ENCODE assay signal across 8 cellular contexts in genomic region chr15:89874926-89875564, GRCh38. TPM values are rescaled to one million over a fixed set of nuclear protein-coding genes. Genes with fewer than 3 reads are reported as not detected.
A peak's percentile ranks its signal among the peaks of the same experiment; 100 is the strongest.
DNase-seq lines count a peak whose midpoint lies in the region; ATAC-seq and TF ChIP-seq lines count a peak whose summit lies in the region.

No MANE protein-coding gene starts in this region.

- H3K27me3 ChIP-seq in dorsolateral prefrontal cortex: no peaks in the 10 kb centered on the region

- ATAC-seq in GM18858 (IDR thresholded peaks at IDR 0.05; ENCODE audit: unreplicated experiment) (peak; percentile 68), HG03442 (IDR thresholded peaks at IDR 0.05; ENCODE audit: unreplicated experiment) (peak; percentile 63), memory B cell (ENCODE audit: low read depth) (peak; percentile 100)

- CTCF ChIA-PET in AG04449 (lab: Yijun Ruan, JAX): interaction anchor here (0.7 to 9.3 kb wide), 52 partner anchors 8 to 254 kb away, joined by 3 to 842 read pairs (median 5); partner anchors contain the start of genes ANPEP, AP3S2, ARPIN and MESP1
- CTCF ChIA-PET in activated CD4-positive, alpha-beta memory T cell treated with anti-CD3 and anti-CD28 coated beads, Interleukin-2, amount 10 ng/mL, durations not matched to agents 7 days and 5 days (lab: Charles Lee): interaction anchor here (0.7 to 6.6 kb wide), 49 partner anchors 8 to 268 kb away, joined by 3 to 168 read pairs (median 4); partner anchors contain the start of genes ANPEP, AP3S2, IDH2 and MESP2

- H3K27ac Mint-ChIP-seq in activated CD4-positive, alpha-beta memory T cell treated with anti-CD3 and anti-CD28 coated beads, Interleukin-2, amount 10 ng/mL, durations not matched to agents 7 days and 5 days: no peak overlapping the region
- no peak overlapping the region for H3K27ac Mint-ChIP-seq in memory B cell

- intact Hi-C loops in dorsolateral prefrontal cortex (cut with DNase I): loop anchor here (5.0 kb wide), 2 partner anchors 113 to 123 kb away; partner anchors contain the start of gene MESP1 (in 1 of the 2)

- H3K4me3 Mint-ChIP-seq in activated CD4-positive, alpha-beta memory T cell treated with anti-CD3 and anti-CD28 coated beads, Interleukin-2, amount 10 ng/mL, durations not matched to agents 7 days and 5 days: no peak overlapping the region
- H3K4me3 Mint-ChIP-seq in memory B cell: no peak overlapping the region

- TF ChIP-seq CTCF in AG04449 (IDR thresholded peaks at IDR 0.05; ENCODE audit: insufficient read depth, low read length, missing control alignments) (peak; percentile 99), dorsolateral prefrontal cortex (IDR thresholded peaks at IDR 0.05 in 54 of 56, conservative IDR thresholded peaks at IDR 0.05 in 2 of 56; ENCODE audit: low read depth in 1 of 56, partially characterized antibody in 56 of 56) (peak; percentile 64 to 98 (median 91))

- H3K4me3 ChIP-seq in AG04449 (ENCODE audit: low read depth, low read length): no peak overlapping the region
- H3K4me3 ChIP-seq in dorsolateral prefrontal cortex: no peak overlapping the region

- DNase-seq in AG04449 (ENCODE audit: low read depth, low spot score) (no peak), NCI-H82 treated with DMSO at 0.1 percent for 48 hours (lab: John Stamatoyannopoulos, UW; ENCODE audit: unreplicated experiment) (peak; percentile 53), dorsolateral prefrontal cortex (peak; percentile 72 to 90 (median 82)), memory B cell (ENCODE audit: low spot score in 2 of 2) (peak; percentile 74 to 75)
- DNase-seq in activated CD4-positive, alpha-beta memory T cell treated with anti-CD3 and anti-CD28 coated beads, Interleukin-2, amount 10 ng/mL, durations not matched to agents 7 days and 5 days: peak; percentile 84
- peak; percentile 71 to 76 for DNase-seq in stimulated activated CD8-positive, alpha-beta memory T cell treated with anti-CD3 and anti-CD28 coated beads, Interleukin-15, amount 100 ng/mL, for 48 hours (ENCODE audit: low read depth in 2 of 2)

- H3K27me3 Mint-ChIP-seq in activated CD4-positive, alpha-beta memory T cell treated with anti-CD3 and anti-CD28 coated beads, Interleukin-2, amount 10 ng/mL, durations not matched to agents 7 days and 5 days: no peaks in the 10 kb centered on the region
- no peaks in the 10 kb centered on the region for H3K27me3 Mint-ChIP-seq in memory B cell

- H3K36me3 Mint-ChIP-seq in activated CD4-positive, alpha-beta memory T cell treated with anti-CD3 and anti-CD28 coated beads, Interleukin-2, amount 10 ng/mL, durations not matched to agents 7 days and 5 days (ENCODE audit: low read depth): peaks cover 31% of the 10 kb centered on the region
- peaks cover 28% of the 10 kb centered on the region for H3K36me3 Mint-ChIP-seq in memory B cell

- POLR2A ChIA-PET in AG04449 (lab: Yijun Ruan, JAX): interaction anchor here (0.8 to 1.2 kb wide), 3 partner anchors 11 to 60 kb away, joined by 3 to 8 read pairs (median 4); partner anchors contain the start of gene ANPEP
- POLR2A ChIA-PET in activated CD4-positive, alpha-beta memory T cell treated with anti-CD3 and anti-CD28 coated beads, Interleukin-2, amount 10 ng/mL, durations not matched to agents 7 days and 5 days (lab: Charles Lee): interaction anchor here (0.7 to 1.6 kb wide), 7 partner anchors 16 to 212 kb away, joined by 3 to 11 read pairs (median 4); partner anchors contain the start of gene AP3S2

- no peaks in the 10 kb centered on the region for H3K9me3 Mint-ChIP-seq in activated CD4-positive, alpha-beta memory T cell treated with anti-CD3 and anti-CD28 coated beads, Interleukin-2, amount 10 ng/mL, durations not matched to agents 7 days and 5 days
- H3K9me3 Mint-ChIP-seq in memory B cell: no peaks in the 10 kb centered on the region

- peak overlapping the region in 1 of 59 donors; percentile 16 for H3K27ac ChIP-seq in dorsolateral prefrontal cortex

- peaks cover 5% of the 10 kb centered on the region for H3K4me1 Mint-ChIP-seq in activated CD4-positive, alpha-beta memory T cell treated with anti-CD3 and anti-CD28 coated beads, Interleukin-2, amount 10 ng/mL, durations not matched to agents 7 days and 5 days
- H3K4me1 Mint-ChIP-seq in memory B cell: no peaks in the 10 kb centered on the region

RNA-seq across cellular contexts. Expression of gene AP3S2, which starts 18.7 kb away (rescaled TPM):
- 10 to 100 TPM; 28.3 to 30.3 TPM for total RNA-seq in activated CD4-positive, alpha-beta memory T cell treated with anti-CD3 and anti-CD28 coated beads, Interleukin-2, amount 10 ng/mL, durations not matched to agents 7 days and 5 days
- 10 to 100 TPM; 31.3 to 69.8 (median 52.2) TPM for total RNA-seq in dorsolateral prefrontal cortex

RNA-seq across cellular contexts. Expression of gene ARPIN, which starts 37.7 kb away (rescaled TPM):
- total RNA-seq in activated CD4-positive, alpha-beta memory T cell treated with anti-CD3 and anti-CD28 coated beads, Interleukin-2, amount 10 ng/mL, durations not matched to agents 7 days and 5 days: not detected
- 10 to 100 TPM; 12.0 to 24.8 (median 18.6) TPM for total RNA-seq in dorsolateral prefrontal cortex

Comparison
In these comparisons a context has a peak if more than half of its experiments do, and no peak if none do; other contexts are left out.
1. RNA of gene ARPIN, which starts 37.7 kb away (total RNA-seq): 12.0 to 24.8 TPM in dorsolateral prefrontal cortex; not detected in activated CD4-positive, alpha-beta memory T cell treated with anti-CD3 and anti-CD28 coated beads, Interleukin-2, amount 10 ng/mL, durations not matched to agents 7 days and 5 days; every median in the first group is over 10 times any median in the second.
2. Peak in every context shown above with its lines, with median percentiles within 50 percentile points of each other: ATAC-seq.